Comparison of ENCODE assay signal across 17 cellular contexts in genomic region chrY:12483394-12483793, GRCh38.
DNase-seq lines count a peak whose midpoint lies in the region; ATAC-seq and TF ChIP-seq lines count a peak whose summit lies in the region.
"Had no signal": no experiment of that assay in that cellular context is flagged by ENCODE, and none has a peak within 500 bp of the region (broad histone marks: within the 10 kb centered on the region; RNA-seq: fewer than 3 reads in every experiment).

No MANE protein-coding gene starts in this region.

- POLR2A ChIA-PET in BJ (lab: Charles Lee): interaction anchor here (0.6 kb wide), 1 partner anchor 132 kb away, joined by 3 read pairs; no protein-coding TSS in a partner anchor

- no peak overlapping the region; the same call in 1 of the 2 replicates for H2AFZ ChIP-seq in GM23248
- H2AFZ ChIP-seq in osteoblast (ENCODE audit: low read length): no peak overlapping the region

- peak; percentile 96 for ATAC-seq in RWPE2 (ENCODE audit: low read depth)
- no peak for ATAC-seq in GM18870 (IDR thresholded peaks at IDR 0.05; ENCODE audit: unreplicated experiment)
- ATAC-seq: GM12878, HCT116 had no signal

- no peak overlapping the region for H3K4me3 ChIP-seq in BJ (ENCODE audit: low read depth, low read length)
- H3K4me3 ChIP-seq in GM23248: no peak overlapping the region
- H3K4me3 ChIP-seq in RWPE2 (ENCODE audit: severe bottlenecking): no peak overlapping the region
- H3K4me3 ChIP-seq in foreskin fibroblast (ENCODE audit: low read depth in 1 of 2, low read length in 2 of 2): no peak overlapping the region
- no peak overlapping the region for H3K4me3 ChIP-seq in osteoblast (ENCODE audit: insufficient read depth, low read length)
- no peak overlapping the region for H3K4me3 ChIP-seq in SJCRH30
- H3K4me3 ChIP-seq: GM12878 had no signal

- H3K27ac ChIP-seq in GM23248: peak overlapping the region; percentile 27; the same call in 1 of the 2 replicates
- peak overlapping the region; percentile 99 for H3K27ac ChIP-seq in RWPE2 (ENCODE audit: poor library complexity, severe bottlenecking)
- no peak overlapping the region for H3K27ac ChIP-seq in osteoblast (ENCODE audit: low read depth, low read length)
- H3K27ac ChIP-seq in SJCRH30: no peak overlapping the region
- H3K27ac ChIP-seq: C4-2B, KMS-11 had no signal

- H3K9me3 ChIP-seq in GM23248 (ENCODE audit: low read depth) (no peaks in the 10 kb centered on the region), RWPE2 (ENCODE audit: severe bottlenecking) (no peaks in the 10 kb centered on the region), osteoblast (ENCODE audit: low read depth, low read length) (no peaks in the 10 kb centered on the region), SJCRH30 (replicated peaks) (no peaks in the 10 kb centered on the region)
- H3K9me3 ChIP-seq: BE2C, Caco-2 had no signal

- CTCF ChIA-PET in BJ (lab: Yijun Ruan, JAX): no interaction called here

- H3K4me1 ChIP-seq in GM23248 (ENCODE audit: insufficient read depth): peaks cover 7% of the 10 kb centered on the region; the same call in 1 of the 2 replicates
- H3K4me1 ChIP-seq in RWPE2 (ENCODE audit: insufficient read depth, poor library complexity, severe bottlenecking): peaks cover 26% of the 10 kb centered on the region
- H3K4me1 ChIP-seq in osteoblast (ENCODE audit: insufficient read depth, low read length): no peaks in the 10 kb centered on the region
- no peaks in the 10 kb centered on the region for H3K4me1 ChIP-seq in SJCRH30
- H3K4me1 ChIP-seq: BE2C, Caco-2 had no signal

- H3K4me2 ChIP-seq in GM23248 (ENCODE audit: unreplicated experiment) (no peak overlapping the region), osteoblast (ENCODE audit: insufficient read depth, low read length) (no peak overlapping the region)
- H3K4me2 ChIP-seq: KMS-11 had no signal

- TF ChIP-seq CTCF in BJ (IDR thresholded peaks at IDR 0.05; ENCODE audit: insufficient read depth, low read depth, low read length) (no peak), RWPE2 (IDR thresholded peaks at IDR 0.05; ENCODE audit: poor library complexity, severe bottlenecking) (no peak), foreskin fibroblast (IDR thresholded peaks at IDR 0.05; ENCODE audit: low read depth, low read length) (no peak), osteoblast (IDR thresholded peaks at IDR 0.05; ENCODE audit: extremely low read depth, low read depth, low read length) (no peak)

- no peaks in the 10 kb centered on the region for H3K36me3 ChIP-seq in BJ (ENCODE audit: control insufficient read depth, insufficient read depth, low read length)
- no peaks in the 10 kb centered on the region for H3K36me3 ChIP-seq in GM23248 (ENCODE audit: low read depth)
- no peaks in the 10 kb centered on the region for H3K36me3 ChIP-seq in RWPE2 (ENCODE audit: low read depth)
- H3K36me3 ChIP-seq in osteoblast (ENCODE audit: insufficient read depth, low read length): no peaks in the 10 kb centered on the region
- no peaks in the 10 kb centered on the region for H3K36me3 ChIP-seq in SJCRH30
- H3K36me3 ChIP-seq: BE2C had no signal

- H3K9me2 ChIP-seq in GM23248 (ENCODE audit: insufficient read depth): no peaks in the 10 kb centered on the region

- H3K79me2 ChIP-seq in GM23248 (ENCODE audit: insufficient read depth) (no peaks in the 10 kb centered on the region), osteoblast (ENCODE audit: insufficient read depth, low read length) (no peaks in the 10 kb centered on the region)

- no peaks in the 10 kb centered on the region for H4K20me1 ChIP-seq in GM23248 (ENCODE audit: insufficient read depth)
- no peaks in the 10 kb centered on the region for H4K20me1 ChIP-seq in osteoblast (ENCODE audit: insufficient read depth, low read length)

- no peaks in the 10 kb centered on the region for H3F3A ChIP-seq in GM23248 (ENCODE audit: insufficient read depth)

- in situ Hi-C loops in GM23248 (cut with MboI): no loop called here

- DNase-seq in BJ (ENCODE audit: low read depth) (peak; percentile 34), GM23248 (peak; percentile 32), RWPE2 (ENCODE audit: low spot score) (peak; percentile 80), foreskin fibroblast (peak; percentile 35 to 39), osteoblast (ENCODE audit: insufficient read length, low spot score, missing footprints) (no peak), SJCRH30 (no peak)
- DNase-seq: BE2C; Caco-2; CD4-positive, alpha-beta T cell; DMS79; GOT3; H7 had no signal

- H3K27me3 ChIP-seq in BJ (ENCODE audit: control insufficient read depth, insufficient read depth, low read length): no peaks in the 10 kb centered on the region
- no peaks in the 10 kb centered on the region for H3K27me3 ChIP-seq in GM23248 (replicated peaks; ENCODE audit: insufficient read depth)
- no peaks in the 10 kb centered on the region for H3K27me3 ChIP-seq in RWPE2 (ENCODE audit: insufficient read depth, poor library complexity, severe bottlenecking)
- no peaks in the 10 kb centered on the region for H3K27me3 ChIP-seq in osteoblast (ENCODE audit: insufficient read depth, low read length)
- no peaks in the 10 kb centered on the region for H3K27me3 ChIP-seq in SJCRH30
- H3K27me3 ChIP-seq: BE2C had no signal

- no peak overlapping the region for H3K9ac ChIP-seq in GM23248
- H3K9ac ChIP-seq: KMS-11 had no signal

- WGBS in GM23248 (ENCODE audit: low coverage in 1 of 2, low lambda C conversion rate in 2 of 2, missing lambda C conversion rate in 2 of 2), 2 experiments: 33 to 39% methylated on average over 3 of the region's 3 CpGs

Comparison
In these comparisons a context has a peak if more than half of its experiments do, and no peak if none do; other contexts are left out.
1. DNase-seq: peak in BJ (single experiment), GM23248 (single experiment), RWPE2 (single experiment) and foreskin fibroblast (2 of 2); none in osteoblast (single experiment) and SJCRH30 (0 of 2).
2. H3K27ac ChIP-seq: peak in GM23248 (single experiment) and RWPE2 (single experiment); none in osteoblast (single experiment) and SJCRH30 (single experiment).